In genomic region chr1:188888387-188888786, GRCh38 we compare ENCODE assay signal across 1 cellular context.
A peak's percentile ranks its signal among the peaks of the same experiment; 100 is the strongest.
TF ChIP-seq lines count a peak whose summit lies in the region.

No MANE protein-coding gene starts in this region.

TF ChIP-seq in HepG2, 621 proteins besides CTCF, POLR2A, EP300 and RAD21 (continued from another document):
- TF ChIP-seq CREB1 (IDR thresholded peaks at IDR 0.05) (peak; percentile 53), CREB1 (CRISPR knock-in tag; IDR thresholded peaks at IDR 0.05) (no peak)
